ENCODE assay signal across 18 cellular contexts in the genomic region with DNA sequence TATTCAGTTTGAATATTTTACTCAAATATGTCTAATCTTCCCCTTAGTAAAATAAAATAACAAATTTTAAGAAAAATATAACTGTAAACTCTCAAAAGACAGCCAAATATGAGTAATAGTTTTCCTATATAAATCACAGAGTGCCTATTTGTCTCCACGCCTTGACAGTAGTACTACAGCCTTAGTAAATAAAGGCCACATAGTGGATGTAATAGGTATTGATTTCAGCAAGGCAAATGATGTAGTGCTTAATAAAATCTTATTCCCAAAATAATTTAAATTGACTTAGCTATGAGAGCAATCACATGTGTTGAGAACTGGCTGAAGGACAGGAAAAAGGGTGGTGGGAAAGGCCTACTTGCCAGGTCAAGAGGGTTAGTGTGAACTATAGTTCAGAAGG.
"Had no signal": no experiment of that assay in that cellular context is flagged by ENCODE, and none has a peak within 500 bp of the region (broad histone marks: within the 10 kb centered on the region; RNA-seq: fewer than 3 reads in every experiment).

No MANE protein-coding gene starts in this region.

- H3K27ac ChIP-seq: adrenal gland, cardiac muscle cell, dorsolateral prefrontal cortex, gastroesophageal sphincter, parathyroid adenoma, thoracic aorta had no signal

- DNase-seq: activated CD4-positive, alpha-beta T cell treated with anti-CD3 and anti-CD28 coated beads for 4 hours; activated CD8-positive, alpha-beta memory T cell treated with anti-CD3 and anti-CD28 coated beads, Interleukin-2, amount 50 U/mL, for 4 hours; activated CD8-positive, alpha-beta T cell treated with anti-CD3 and anti-CD28 coated beads, Interleukin-2, amount 10 ng/mL, durations not matched to agents 7 days and 5 days; activated effector memory CD4-positive, alpha-beta T cell treated with anti-CD3 and anti-CD28 coated beads, Interleukin-2, amount 50 U/mL, for 16 hours; activated T-cell treated with anti-CD3 and anti-CD28 coated beads, Interleukin-2, amount 50 U/mL, for 48 hours; adrenal gland; dorsolateral prefrontal cortex; islet precursor cell; mammary epithelial cell; mucosa of descending colon; naive thymus-derived CD4-positive, alpha-beta T cell; stimulated activated CD4-positive, alpha-beta T cell treated with anti-CD3 and anti-CD28 coated beads, Interleukin-1b, Interleukin-23, amount 100 ng/mL, for 48 hours had no signal

- H3K4me3 ChIP-seq: adrenal gland, cardiac muscle cell, dorsolateral prefrontal cortex, gastroesophageal sphincter, thoracic aorta had no signal

- H3K27ac Mint-ChIP-seq: activated CD8-positive, alpha-beta T cell treated with anti-CD3 and anti-CD28 coated beads, Interleukin-2, amount 10 ng/mL, durations not matched to agents 7 days and 5 days; activated naive CD4-positive, alpha-beta T cell treated with anti-CD3 and anti-CD28 coated beads, Interleukin-2, amount 50 U/mL, for 24 hours; naive thymus-derived CD4-positive, alpha-beta T cell; WTC11 had no signal

- H3K4me3 Mint-ChIP-seq: activated CD8-positive, alpha-beta T cell treated with anti-CD3 and anti-CD28 coated beads, Interleukin-2, amount 10 ng/mL, durations not matched to agents 7 days and 5 days; activated naive CD4-positive, alpha-beta T cell treated with anti-CD3 and anti-CD28 coated beads, Interleukin-2, amount 50 U/mL, for 24 hours; naive thymus-derived CD4-positive, alpha-beta T cell; WTC11 had no signal

- H3K36me3 Mint-ChIP-seq: activated naive CD4-positive, alpha-beta T cell treated with anti-CD3 and anti-CD28 coated beads, Interleukin-2, amount 50 U/mL, for 24 hours; naive thymus-derived CD4-positive, alpha-beta T cell; WTC11 had no signal

- H3K36me3 ChIP-seq: adrenal gland, cardiac muscle cell, gastroesophageal sphincter, thoracic aorta had no signal

- ATAC-seq: activated CD8-positive, alpha-beta T cell treated with anti-CD3 and anti-CD28 coated beads, Interleukin-2, amount 10 ng/mL, durations not matched to agents 7 days and 5 days; gastroesophageal sphincter; mucosa of descending colon; naive thymus-derived CD4-positive, alpha-beta T cell; WTC11 had no signal

- H3K27me3 ChIP-seq: adrenal gland, cardiac muscle cell, dorsolateral prefrontal cortex, gastroesophageal sphincter had no signal

- H3K9ac ChIP-seq: parathyroid adenoma had no signal

- H3K9me3 ChIP-seq: adrenal gland, gastroesophageal sphincter, mucosa of descending colon, thoracic aorta had no signal

- H2AFZ ChIP-seq: parathyroid adenoma had no signal

- H3K4me1 ChIP-seq: adrenal gland, gastroesophageal sphincter, parathyroid adenoma had no signal

- H3K79me2 ChIP-seq: parathyroid adenoma had no signal

- H3K4me1 Mint-ChIP-seq: activated naive CD4-positive, alpha-beta T cell treated with anti-CD3 and anti-CD28 coated beads, Interleukin-2, amount 50 U/mL, for 24 hours; naive thymus-derived CD4-positive, alpha-beta T cell; WTC11 had no signal
